ENCODE assay signal across 8 cellular contexts in genomic region chr13:48094404-48094780, GRCh38. TPM values are rescaled to one million over a fixed set of nuclear protein-coding genes. Genes with fewer than 3 reads are reported as not detected.
A peak's percentile ranks its signal among the peaks of the same experiment; 100 is the strongest.
DNase-seq lines count a peak whose midpoint lies in the region; ATAC-seq and TF ChIP-seq lines count a peak whose summit lies in the region.

No MANE protein-coding gene starts in this region.

- H3K4me3 ChIP-seq in AG04450 (ENCODE audit: low read depth, low read length) (peak overlapping the region; percentile 88), Karpas-422 (ENCODE audit: low read length) (peak overlapping the region; percentile 97), mammary epithelial cell (replicated peaks in 1 of 3; ENCODE audit: insufficient read depth in 1 of 3, low read depth in 2 of 3, low read length in 3 of 3) (peak overlapping the region; percentile 73 to 98 (median 86)), left lung (peak overlapping the region; percentile 91 to 96), thoracic aorta (peak overlapping the region; percentile 94)

- H3K4me2 ChIP-seq in Karpas-422 (ENCODE audit: low read depth, low read length, poor library complexity, severe bottlenecking): peak overlapping the region; percentile 82
- peak overlapping the region; percentile 83 for H3K4me2 ChIP-seq in mammary epithelial cell (ENCODE audit: insufficient read depth, low read depth, low read length)

- peak overlapping the region; percentile 35 for H2AFZ ChIP-seq in Karpas-422 (ENCODE audit: low read length)
- peak overlapping the region; percentile 77 for H2AFZ ChIP-seq in mammary epithelial cell (ENCODE audit: low read depth, low read length)

- peak overlapping the region; percentile 90 for H3K9ac ChIP-seq in Karpas-422 (ENCODE audit: low read length)
- H3K9ac ChIP-seq in mammary epithelial cell (ENCODE audit: insufficient read depth, low read length): peak overlapping the region; percentile 94

- BruUV-seq in mammary epithelial cell (replicated peaks; lab: Mats Ljungman, UMichigan): TSS peak; percentile 37

- H3K79me2 ChIP-seq in Karpas-422 (ENCODE audit: low read length) (peaks cover 55% of the 10 kb centered on the region), mammary epithelial cell (ENCODE audit: insufficient read depth, low read length) (peaks cover 55% of the 10 kb centered on the region)

- TF ChIP-seq CTCF in AG04450 (IDR thresholded peaks at IDR 0.05; ENCODE audit: low read depth, low read length): no peak
- TF ChIP-seq CTCF in mammary epithelial cell (conservative IDR thresholded peaks at IDR 0.05 in 1 of 2, IDR thresholded peaks at IDR 0.05 in 1 of 2; ENCODE audit: extremely low read depth in 1 of 2, insufficient read depth in 1 of 2, low read depth in 1 of 2, low read length in 2 of 2): no peak
- no peak for TF ChIP-seq CTCF in left lung (IDR thresholded peaks at IDR 0.05)
- TF ChIP-seq CTCF in thoracic aorta (IDR thresholded peaks at IDR 0.05): no peak

- dilution Hi-C loops in mammary epithelial cell (cut with HindIII; ENCODE audit: low sequenced_read_pairs): no loop called here

- H3K9me3 ChIP-seq in AG04450 (ENCODE audit: control insufficient read depth, insufficient read depth, low read length): peaks cover 3% of the 10 kb centered on the region; the same call in 1 of the 2 replicates
- no peaks in the 10 kb centered on the region for H3K9me3 ChIP-seq in Karpas-422 (ENCODE audit: low read length)
- no peaks in the 10 kb centered on the region for H3K9me3 ChIP-seq in mammary epithelial cell (replicated peaks; ENCODE audit: insufficient read depth, low read length)
- H3K9me3 ChIP-seq in left lung: no peaks in the 10 kb centered on the region
- H3K9me3 ChIP-seq in thoracic aorta: no peaks in the 10 kb centered on the region

- H3K36me3 ChIP-seq in Karpas-422 (ENCODE audit: insufficient read depth, low read length) (peaks cover 4% of the 10 kb centered on the region; the same call in 1 of the 2 replicates), mammary epithelial cell (ENCODE audit: insufficient read depth, low read length) (peaks cover 2% of the 10 kb centered on the region), left lung (no peaks in the 10 kb centered on the region), thoracic aorta (no peaks in the 10 kb centered on the region)

- ATAC-seq in GM19397 (IDR thresholded peaks at IDR 0.05; ENCODE audit: unreplicated experiment) (peak; percentile 14), left lung (peak; percentile 7), thoracic aorta (ENCODE audit: insufficient number of reproducible peaks, low FRiP score, low read depth) (no peak)

- POLR2A ChIA-PET in AG04450 (lab: Yijun Ruan, JAX): interaction anchor here (0.7 to 1.6 kb wide), 4 partner anchors 57 to 506 kb away, joined by 3 to 5 read pairs (median 3); partner anchors contain the start of genes ITM2B and NUDT15

- WGBS in mammary epithelial cell (ENCODE audit: low coverage, missing lambda C conversion rate): 1% methylated on average over 12 of the region's 14 CpGs

- intact Hi-C loops in mammary epithelial cell (cut with micrococcal nuclease): loop anchor here (10.0 kb wide), 2 partner anchors 100 to 670 kb away; no protein-coding TSS in a partner anchor
- intact Hi-C loops in left lung (cut with DNase I): no loop called here

- CTCF ChIA-PET in AG04450 (lab: Charles Lee) (interaction anchor here (0.5 to 2.6 kb wide), 19 partner anchors 9 to 1263 kb away, joined by 3 to 20 read pairs (median 4); partner anchors contain the start of gene NUDT15), mammary epithelial cell (lab: Charles Lee; ENCODE audit: low non-redundant PET) (interaction anchor here (0.7 to 0.8 kb wide), 4 partner anchors 17 to 1903 kb away, joined by 3 to 14 read pairs (median 4); no protein-coding TSS in a partner anchor)

- H3K27me3 ChIP-seq in AG04450 (ENCODE audit: control insufficient read depth, insufficient read depth, low read length): no peaks in the 10 kb centered on the region
- no peaks in the 10 kb centered on the region for H3K27me3 ChIP-seq in Karpas-422 (ENCODE audit: low read length)
- H3K27me3 ChIP-seq in mammary epithelial cell (ENCODE audit: insufficient read depth, low read length): no peaks in the 10 kb centered on the region
- no peaks in the 10 kb centered on the region for H3K27me3 ChIP-seq in left lung
- no peaks in the 10 kb centered on the region for H3K27me3 ChIP-seq in thoracic aorta (replicated peaks; ENCODE audit: insufficient read depth)

- H3K9me2 ChIP-seq in Karpas-422 (replicated peaks; ENCODE audit: insufficient read depth, low read length): no peaks in the 10 kb centered on the region

- DNase-seq in AG04450 (ENCODE audit: low read depth, low spot score): no peak
- peak; percentile 61 for DNase-seq in Karpas-422
- peak; percentile 14 for DNase-seq in mammary epithelial cell
- no peak for DNase-seq in left lung
- no peak for DNase-seq in thoracic aorta (ENCODE audit: low spot score)
- DNase-seq in KBM-7: no peak
- DNase-seq in NCI-H1092 treated with DMSO at 0.1 percent for 48 hours (lab: John Stamatoyannopoulos, UW): no peak

- peaks cover 28% of the 10 kb centered on the region for H3K4me1 ChIP-seq in Karpas-422 (ENCODE audit: low read length)
- peaks cover 10% of the 10 kb centered on the region for H3K4me1 ChIP-seq in mammary epithelial cell (ENCODE audit: insufficient read depth, low read length)
- H3K4me1 ChIP-seq in left lung: peaks cover 12 to 35% of the 10 kb centered on the region in 2 donors
- peaks cover 24 to 26% of the 10 kb centered on the region in 2 donors for H3K4me1 ChIP-seq in thoracic aorta (ENCODE audit: control insufficient read depth in 1 of 2, low read depth in 2 of 2)

- H3K27ac ChIP-seq in AG04450 (ENCODE audit: low read depth, low read length): peak overlapping the region; percentile 69
- H3K27ac ChIP-seq in Karpas-422 (ENCODE audit: low read length): no peak overlapping the region
- peak overlapping the region; percentile 83 for H3K27ac ChIP-seq in mammary epithelial cell (ENCODE audit: insufficient read depth, low read depth, low read length)
- H3K27ac ChIP-seq in left lung: peak overlapping the region; percentile 14 to 88
- H3K27ac ChIP-seq in thoracic aorta: peak overlapping the region; percentile 68 to 80

- in situ Hi-C loops in mammary epithelial cell (cut with MboI; ENCODE audit: low sequenced_read_pairs in 2 of 2): no loop called here
- in situ Hi-C loops in KBM-7 (cut with MboI; ENCODE audit: low pct_unique_long_range_greater_than_20kb, low sequenced_read_pairs): no loop called here

- peaks cover 5% of the 10 kb centered on the region for H4K20me1 ChIP-seq in Karpas-422 (ENCODE audit: insufficient read depth, low read depth, low read length)
- H4K20me1 ChIP-seq in mammary epithelial cell (ENCODE audit: insufficient read depth, low read length): no peaks in the 10 kb centered on the region

RNA-seq across cellular contexts. Expression of gene MED4, which starts 0.5 kb away (rescaled TPM):
- polyA plus RNA-seq in AG04450 (2011; rRNA removed): 47.2 and 54.1 TPM in 2 replicates
- polyA minus RNA-seq in AG04450 (2011; rRNA and poly(A)+ RNA removed): 16.5 and 22.8 TPM in 2 replicates
- total RNA-seq in Karpas-422 (2014; rRNA removed; shearing (Covaris generic); ENCODE audit: low replicate concordance): 33.4 and 68.3 TPM in 2 replicates
- total RNA-seq in mammary epithelial cell: 10 to 100 TPM; 24.8 to 43.1 TPM
- 35.9 TPM for polyA plus RNA-seq in mammary epithelial cell
- polyA minus RNA-seq in mammary epithelial cell: 2.1 TPM
- total RNA-seq in left lung: 10 to 100 TPM; 41.1 to 45.2 TPM
- total RNA-seq in thoracic aorta: 10 to 100 TPM; 13.3 to 35.0 TPM

RNA-seq across cellular contexts. Expression of gene NUDT15, which starts 56.9 kb away (rescaled TPM):
- polyA plus RNA-seq in AG04450 (2011; rRNA removed) (13.9 and 17.1 TPM in 2 replicates), mammary epithelial cell (20.5 TPM)
- 2.5 and 4.0 TPM in 2 replicates for polyA minus RNA-seq in AG04450 (2011; rRNA and poly(A)+ RNA removed)
- total RNA-seq in Karpas-422 (2014; rRNA removed; shearing (Covaris generic); ENCODE audit: low replicate concordance): 16.9 and 22.6 TPM in 2 replicates
- total RNA-seq in mammary epithelial cell (10 to 100 TPM; 12.0 to 30.2 TPM), left lung (10 to 100 TPM; 15.8 to 16.0 TPM), thoracic aorta (1 to 10 TPM; 8.8 to 9.7 TPM)
- polyA minus RNA-seq in mammary epithelial cell: 7.5 TPM

Comparison
In these comparisons a context has a peak if more than half of its experiments do, and no peak if none do; other contexts are left out.
1. DNase-seq: peak in Karpas-422 (single experiment) and mammary epithelial cell (single experiment); none in AG04450 (single experiment), left lung (0 of 2), thoracic aorta (single experiment), KBM-7 (single experiment) and NCI-H1092 treated with DMSO at 0.1 percent for 48 hours (single experiment).
2. Peak in every context shown above with its lines, with median percentiles within 50 percentile points of each other: H3K4me3 ChIP-seq.